ENCODE assay signal across 10 cellular contexts in the genomic region with DNA sequence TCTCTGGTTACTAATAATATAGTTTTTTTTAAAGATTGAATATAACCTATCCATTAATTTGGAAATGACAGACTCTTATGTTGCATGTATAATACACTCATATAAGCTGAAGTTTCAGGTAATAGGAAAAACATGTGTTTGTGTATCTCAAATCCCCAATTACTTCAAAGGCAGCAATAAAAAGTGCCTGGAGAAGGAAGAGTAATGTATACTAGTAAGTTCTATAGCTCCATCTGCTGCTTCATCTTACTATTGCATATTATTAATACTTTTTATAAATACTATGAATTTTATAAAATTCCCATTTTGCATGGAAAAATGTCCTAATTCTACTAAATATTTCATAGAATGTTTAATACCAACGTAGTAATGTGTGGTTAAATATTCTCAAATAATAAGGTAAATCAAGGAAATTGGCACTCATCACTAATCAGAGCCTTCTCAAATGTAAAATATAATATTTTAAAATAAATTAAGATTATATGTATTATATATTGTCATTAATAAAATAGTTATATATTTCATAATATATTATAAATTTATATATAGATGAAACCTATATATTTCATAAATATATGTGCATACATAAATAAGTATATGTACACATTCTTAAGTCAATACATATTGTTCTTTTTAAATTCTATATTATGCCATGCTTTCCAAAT.
DNase-seq lines count a peak whose midpoint lies in the region; ATAC-seq and TF ChIP-seq lines count a peak whose summit lies in the region.
"Had no signal": no experiment of that assay in that cellular context is flagged by ENCODE, and none has a peak within 500 bp of the region (broad histone marks: within the 10 kb centered on the region; RNA-seq: fewer than 3 reads in every experiment).

No MANE protein-coding gene starts in this region.

- H3K23ac ChIP-seq in mesendoderm (ENCODE audit: low read length), result no peak overlapping the region

- H3K27me3 ChIP-seq in cardiac muscle cell (no peaks in the 10 kb centered on the region), mesendoderm (ENCODE audit: insufficient read depth, low read length, poor library complexity) (no peaks in the 10 kb centered on the region)

- no peaks in the 10 kb centered on the region for H3K27me3 Mint-ChIP-seq in type B pancreatic cell
- H3K27me3 Mint-ChIP-seq: naive thymus-derived CD4-positive, alpha-beta T cell had no signal

- no peak overlapping the region for H2BK5ac ChIP-seq in mesendoderm (ENCODE audit: low read length)

- TF ChIP-seq CTCF in cardiac muscle cell (IDR thresholded peaks at IDR 0.05; ENCODE audit: low read depth, low read length) (peak; percentile 47), epithelial cell of proximal tubule (conservative IDR thresholded peaks at IDR 0.05; ENCODE audit: low read depth, low read length) (peak; percentile 47), type B pancreatic cell (conservative IDR thresholded peaks at IDR 0.05) (peak; percentile 75)

- H3K36me3 Mint-ChIP-seq in type B pancreatic cell, result no peaks in the 10 kb centered on the region
- H3K36me3 Mint-ChIP-seq: naive thymus-derived CD4-positive, alpha-beta T cell had no signal

- no peak overlapping the region for H2BK120ac ChIP-seq in mesendoderm (ENCODE audit: low read depth, low read length)

- H3K9ac ChIP-seq in mesendoderm (ENCODE audit: low read length), result no peak overlapping the region

- intact Hi-C loops in left cardiac atrium (cut with DNase I), result loop anchor here (5.0 to 10.0 kb wide), 2 partner anchors 753 to 761 kb away; no protein-coding TSS in a partner anchor

- H3K4me3 ChIP-seq in cardiac muscle cell, result no peak overlapping the region
- H3K4me3 ChIP-seq in epithelial cell of proximal tubule (ENCODE audit: low read depth, low read length), result no peak overlapping the region
- H3K4me3 ChIP-seq in mesendoderm (ENCODE audit: low read length), result no peak overlapping the region

- H3K36me3 ChIP-seq in cardiac muscle cell (no peaks in the 10 kb centered on the region), mesendoderm (ENCODE audit: control insufficient read depth, insufficient read depth, low read length) (no peaks in the 10 kb centered on the region)

- no peaks in the 10 kb centered on the region for H3K9me3 ChIP-seq in cardiac muscle cell (ENCODE audit: low read depth)

- no peak overlapping the region for H3K27ac ChIP-seq in cardiac muscle cell
- H3K27ac ChIP-seq in mesendoderm (ENCODE audit: low read depth, low read length), result no peak overlapping the region

- H3K4me3 Mint-ChIP-seq in type B pancreatic cell, result no peak overlapping the region
- H3K4me3 Mint-ChIP-seq: naive thymus-derived CD4-positive, alpha-beta T cell had no signal

- H3K9me3 Mint-ChIP-seq in type B pancreatic cell, result no peaks in the 10 kb centered on the region

- no CpG with 5 or more reads among the region's 1 CpG for WGBS in mesendoderm (ENCODE audit: extremely low coverage, insufficient coverage, low lambda C conversion rate)

- H4K8ac ChIP-seq in mesendoderm (ENCODE audit: low read depth, low read length), result no peak overlapping the region

- no peak overlapping the region for H3K56ac ChIP-seq in mesendoderm (ENCODE audit: low read length)

- H4K5ac ChIP-seq in mesendoderm (ENCODE audit: low read length), result no peak overlapping the region

- no peaks in the 10 kb centered on the region for H3K79me1 ChIP-seq in mesendoderm (ENCODE audit: low read length)

- H3K27ac Mint-ChIP-seq in type B pancreatic cell, result no peak overlapping the region
- H3K27ac Mint-ChIP-seq: naive thymus-derived CD4-positive, alpha-beta T cell had no signal

- H3K4me2 ChIP-seq in mesendoderm (ENCODE audit: low read length), result no peak overlapping the region

- H3K4me1 ChIP-seq in cardiac muscle cell (ENCODE audit: low read depth) (no peaks in the 10 kb centered on the region), mesendoderm (ENCODE audit: control insufficient read depth, low read depth, low read length) (no peaks in the 10 kb centered on the region)

- no peak overlapping the region for H3K4ac ChIP-seq in mesendoderm (ENCODE audit: low read depth, low read length)

- H3K79me2 ChIP-seq in mesendoderm (ENCODE audit: control insufficient read depth, insufficient read depth, low read length), result no peaks in the 10 kb centered on the region

- no peak overlapping the region for H2AK5ac ChIP-seq in mesendoderm (ENCODE audit: low read length)

- H3K4me1 Mint-ChIP-seq in type B pancreatic cell (ENCODE audit: unreplicated experiment), result no peaks in the 10 kb centered on the region
- H3K4me1 Mint-ChIP-seq: naive thymus-derived CD4-positive, alpha-beta T cell had no signal

- no peak overlapping the region for H2BK15ac ChIP-seq in mesendoderm (replicated peaks; ENCODE audit: low read depth)

- ATAC-seq in left cardiac atrium, result no peak
- ATAC-seq in GM21360 (IDR thresholded peaks at IDR 0.05; ENCODE audit: unreplicated experiment), result no peak
- ATAC-seq: naive thymus-derived CD4-positive, alpha-beta T cell had no signal

- DNase-seq in cardiac muscle cell (ENCODE audit: low read depth in 1 of 2, low spot score in 1 of 2) (peak; percentile 52 to 58), left cardiac atrium (no peak), OCI-M1 (lab: John Stamatoyannopoulos, UW) (peak; percentile 83), epithelial cell of proximal tubule (ENCODE audit: low read depth) (no peak), type B pancreatic cell (ENCODE audit: extremely low spot score, unreplicated experiment) (no peak), islet precursor cell (no peak), mesendoderm (no peak)
- DNase-seq: naive thymus-derived CD4-positive, alpha-beta T cell; substantia nigra had no signal

- H3K18ac ChIP-seq in mesendoderm (ENCODE audit: low read length), result no peak overlapping the region

Comparison
In these comparisons a context has a peak if more than half of its experiments do, and no peak if none do; other contexts are left out.
1. DNase-seq: peak in cardiac muscle cell (2 of 2) and OCI-M1 (single experiment); none in left cardiac atrium (single experiment), epithelial cell of proximal tubule (single experiment), type B pancreatic cell (single experiment), islet precursor cell (single experiment) and mesendoderm (single experiment).
2. Peak in every context shown above with its lines, with median percentiles within 50 percentile points of each other: CTCF ChIP-seq.